In genomic region chrX:12820737-12821136, GRCh38 we compare ENCODE assay signal across 37 cellular contexts. TPM values are rescaled to one million over a fixed set of nuclear protein-coding genes. Genes with fewer than 3 reads are reported as not detected.
"Had no signal": no experiment of that assay in that cellular context is flagged by ENCODE, and none has a peak within 500 bp of the region (broad histone marks: within the 10 kb centered on the region; RNA-seq: fewer than 3 reads in every experiment).

No MANE protein-coding gene starts in this region.

- H3K9me3 ChIP-seq: MG63 had no signal

- H3K4me2 ChIP-seq: KMS-11 had no signal

- H3K27ac ChIP-seq: KMS-11 had no signal

- H3K9ac ChIP-seq: KMS-11 had no signal

- DNase-seq: Karpas-422, Kasumi-1, MG63, MM.1S, MV-4-11, NCI-H1048, NCI-H1092, NCI-H1092 treated with DMSO at 0.1 percent for 48 hours, NCI-H1105, NCI-H1105 treated with DMSO at 0.1 percent for 48 hours, NCI-H1417, NCI-H1417 treated with DMSO at 0.1 percent for 48 hours, NCI-H1436, NCI-H1436 treated with DMSO at 0.1 percent for 48 hours, NCI-H146, NCI-H1694, NCI-H1694 treated with DMSO at 0.1 percent for 48 hours, NCI-H187, NCI-H187 treated with DMSO at 0.1 percent for 48 hours, NCI-H1930, NCI-H2029, NCI-H2029 treated with DMSO at 0.1 percent for 48 hours, NCI-H2081, NCI-H2081 treated with DMSO at 0.1 percent for 48 hours, NCI-H2107, NCI-H2171, NCI-H2171 treated with DMSO at 0.1 percent for 48 hours, NCI-H2227 treated with DMSO at 0.1 percent for 48 hours, NCI-H226, NCI-H345, NCI-H446, NCI-H446 treated with DMSO at 0.1 percent for 48 hours, NCI-H510A had no signal

- H3K4me3 ChIP-seq: MG63 had no signal

- H3K27me3 ChIP-seq: MG63 had no signal

RNA-seq across cellular contexts. Expression of gene TLR7, which starts 46.1 kb away (rescaled TPM):
- total RNA-seq: M059J, MCF 10A, NCI-H460 had no signal
